ENCODE assay signal across 8 cellular contexts in genomic region chr1:62407398-62408009, GRCh38. TPM values are rescaled to one million over a fixed set of nuclear protein-coding genes. Genes with fewer than 3 reads are reported as not detected.
DNase-seq lines count a peak whose midpoint lies in the region; ATAC-seq, FAIRE-seq and TF ChIP-seq lines count a peak whose summit lies in the region.

No MANE protein-coding gene starts in this region.

- no peaks in the 10 kb centered on the region for H3K4me1 Mint-ChIP-seq in stimulated activated naive CD8-positive, alpha-beta T cell treated with anti-CD3 and anti-CD28 coated beads, Interleukin-15, amount 100 ng/mL, for 72 hours

- intact Hi-C loops in PC-9 (cut with micrococcal nuclease; ENCODE audit: unreplicated experiment) = loop anchor here (1.0 to 10.0 kb wide), 4 partner anchors 115 to 337 kb away; no protein-coding TSS in a partner anchor

- H3K36me3 ChIP-seq in Karpas-422 (ENCODE audit: insufficient read depth, low read length) (no peaks in the 10 kb centered on the region), PC-9 (ENCODE audit: low read depth) (no peaks in the 10 kb centered on the region)

- H2AFZ ChIP-seq in Karpas-422 (ENCODE audit: low read length) (no peak overlapping the region), PC-9 (no peak overlapping the region)

- no peaks in the 10 kb centered on the region for H3K79me2 ChIP-seq in Karpas-422 (ENCODE audit: low read length)
- no peaks in the 10 kb centered on the region for H3K79me2 ChIP-seq in PC-9 (ENCODE audit: low read depth)

- H3K27me3 ChIP-seq in Karpas-422 (ENCODE audit: low read length) = no peaks in the 10 kb centered on the region
- H3K27me3 ChIP-seq in PC-9 (ENCODE audit: insufficient read depth, low read depth) = no peaks in the 10 kb centered on the region

- H3K27ac ChIP-seq in Karpas-422 (ENCODE audit: low read length) (no peak overlapping the region), PC-9 (no peak overlapping the region)

- no peak for DNase-seq in stimulated activated naive CD8-positive, alpha-beta T cell treated with anti-CD3 and anti-CD28 coated beads, Interleukin-15, Interleukin-2, amounts not matched to agents 100 U/mL and 50 U/mL, for 24 hours
- no peak for DNase-seq in stimulated activated naive CD8-positive, alpha-beta T cell treated with anti-CD3 and anti-CD28 coated beads, Interleukin-15, amount 100 ng/mL, for 72 hours
- DNase-seq in Karpas-422 (peak; percentile 81), PC-9 (no peak), mucosa of gallbladder (ENCODE audit: low spot score) (peak; percentile 19), ureter (ENCODE audit: low spot score) (no peak)

- H3K9ac ChIP-seq in Karpas-422 (ENCODE audit: low read length) = no peak overlapping the region

- H3K4me2 ChIP-seq in Karpas-422 (ENCODE audit: low read depth, low read length, poor library complexity, severe bottlenecking) = no peak overlapping the region
- H3K4me2 ChIP-seq in PC-9 = no peak overlapping the region

- POLR2A ChIA-PET in PC-9 (lab: Charles Lee; ENCODE audit: unreplicated experiment) = no interaction called here

- TF ChIP-seq CTCF in PC-9 (conservative IDR thresholded peaks at IDR 0.05) = peak; percentile 94

- H3K9me3 ChIP-seq in Karpas-422 (ENCODE audit: low read length) = no peaks in the 10 kb centered on the region
- H3K9me3 ChIP-seq in PC-9 (ENCODE audit: insufficient read depth, low read depth) = no peaks in the 10 kb centered on the region

- H3K4me3 ChIP-seq in Karpas-422 (ENCODE audit: low read length) = no peak overlapping the region
- H3K4me3 ChIP-seq in PC-9 = no peak overlapping the region

- H3K4me1 ChIP-seq in Karpas-422 (ENCODE audit: low read length) (peaks cover 3% of the 10 kb centered on the region; the same call in 1 of the 2 replicates), PC-9 (replicated peaks; ENCODE audit: insufficient read depth) (no peaks in the 10 kb centered on the region)

- peak; percentile 89 for FAIRE-seq in endometrium (lab: Jason Lieb, UNC)

- CTCF ChIA-PET in PC-9 (lab: Charles Lee) = interaction anchor here (0.6 kb wide), 2 partner anchors 16 to 231 kb away, joined by 4 to 11 read pairs; no protein-coding TSS in a partner anchor

- no peaks in the 10 kb centered on the region for H3K27me3 Mint-ChIP-seq in stimulated activated naive CD8-positive, alpha-beta T cell treated with anti-CD3 and anti-CD28 coated beads, Interleukin-15, amount 100 ng/mL, for 72 hours

- peak; percentile 46 for ATAC-seq in stimulated activated naive CD8-positive, alpha-beta T cell treated with anti-CD3 and anti-CD28 coated beads, Interleukin-15, Interleukin-2, amounts not matched to agents 100 U/mL and 50 U/mL, for 24 hours
- ATAC-seq in stimulated activated naive CD8-positive, alpha-beta T cell treated with anti-CD3 and anti-CD28 coated beads, Interleukin-15, amount 100 ng/mL, for 72 hours = no peak
- no peak for ATAC-seq in HG03196 (IDR thresholded peaks at IDR 0.05; ENCODE audit: unreplicated experiment)

- no peaks in the 10 kb centered on the region for H3K9me2 ChIP-seq in Karpas-422 (replicated peaks; ENCODE audit: insufficient read depth, low read length)
- no peaks in the 10 kb centered on the region for H3K9me2 ChIP-seq in PC-9 (ENCODE audit: insufficient read depth)

- H4K20me1 ChIP-seq in Karpas-422 (ENCODE audit: insufficient read depth, low read depth, low read length) (no peaks in the 10 kb centered on the region), PC-9 (ENCODE audit: insufficient read depth) (no peaks in the 10 kb centered on the region)

- no peak overlapping the region for H3K4me3 Mint-ChIP-seq in stimulated activated naive CD8-positive, alpha-beta T cell treated with anti-CD3 and anti-CD28 coated beads, Interleukin-15, amount 100 ng/mL, for 72 hours

- no peak overlapping the region for H3K27ac Mint-ChIP-seq in stimulated activated naive CD8-positive, alpha-beta T cell treated with anti-CD3 and anti-CD28 coated beads, Interleukin-15, amount 100 ng/mL, for 72 hours

- H3F3A ChIP-seq in PC-9 (ENCODE audit: insufficient read depth, low read depth) = no peaks in the 10 kb centered on the region

- no peaks in the 10 kb centered on the region for H3K9me3 Mint-ChIP-seq in stimulated activated naive CD8-positive, alpha-beta T cell treated with anti-CD3 and anti-CD28 coated beads, Interleukin-15, amount 100 ng/mL, for 72 hours

- BruUV-seq in PC-9 (replicated peaks; lab: Mats Ljungman, UMichigan) = no TSS peak

RNA-seq across cellular contexts. Expression of gene USP1, which starts 29.3 kb away (rescaled TPM):
- 26.1 and 37.5 TPM in 2 replicates for total RNA-seq in Karpas-422 (2014; rRNA removed; shearing (Covaris generic); ENCODE audit: low replicate concordance)
- 42.1 and 50.3 TPM in 2 replicates for total RNA-seq in PC-9 (2021)
- total RNA-seq in mucosa of gallbladder = 18.6 TPM
- 23.8 TPM for total RNA-seq in ureter

Comparison
In these comparisons a context has a peak if more than half of its experiments do, and no peak if none do; other contexts are left out.
1. DNase-seq: peak in Karpas-422 (single experiment) and mucosa of gallbladder (single experiment); none in stimulated activated naive CD8-positive, alpha-beta T cell treated with anti-CD3 and anti-CD28 coated beads, Interleukin-15, Interleukin-2, amounts not matched to agents 100 U/mL and 50 U/mL, for 24 hours (single experiment), stimulated activated naive CD8-positive, alpha-beta T cell treated with anti-CD3 and anti-CD28 coated beads, Interleukin-15, amount 100 ng/mL, for 72 hours (0 of 2), PC-9 (0 of 2) and ureter (single experiment).